Comparison of ENCODE assay signal across 8 cellular contexts in genomic region chr16:67372664-67373063, GRCh38. TPM values are rescaled to one million over a fixed set of nuclear protein-coding genes. Genes with fewer than 3 reads are reported as not detected.
A peak's percentile ranks its signal among the peaks of the same experiment; 100 is the strongest.
DNase-seq lines count a peak whose midpoint lies in the region; ATAC-seq and TF ChIP-seq lines count a peak whose summit lies in the region.

No MANE protein-coding gene starts in this region.

- POLR2A ChIA-PET in BJ (lab: Charles Lee) = interaction anchor here (0.7 kb wide), 1 partner anchor 20 kb away, joined by 4 read pairs; the partner anchor contains the start of gene TPPP3

- no peak overlapping the region for H3K4me3 ChIP-seq in BJ (ENCODE audit: low read depth, low read length)
- H3K4me3 ChIP-seq in HFF-Myc (replicated peaks; ENCODE audit: low read depth, low read length) = no peak overlapping the region
- H3K4me3 ChIP-seq in ascending aorta = no peak overlapping the region
- no peak overlapping the region for H3K4me3 ChIP-seq in neuronal stem cell (ENCODE audit: low read length in 2 of 2)

- H4K8ac ChIP-seq in neuronal stem cell (ENCODE audit: low read depth, low read length) = no peak overlapping the region

- peaks cover 6% of the 10 kb centered on the region for H3K27me3 ChIP-seq in BJ (ENCODE audit: control insufficient read depth, insufficient read depth, low read length)
- H3K27me3 ChIP-seq in ascending aorta = no peaks in the 10 kb centered on the region
- H3K27me3 ChIP-seq in neuronal stem cell (ENCODE audit: control insufficient read depth in 3 of 3, insufficient read depth in 3 of 3, low read depth in 1 of 3, low read length in 3 of 3) = peaks cover 0 to 25% (median 2%) of the 10 kb centered on the region in 3 experiments

- H3K4ac ChIP-seq in neuronal stem cell (ENCODE audit: low read length) = no peak overlapping the region

- H2BK5ac ChIP-seq in neuronal stem cell (ENCODE audit: low read length) = no peak overlapping the region

- H2BK120ac ChIP-seq in neuronal stem cell (ENCODE audit: low read depth, low read length) = no peak overlapping the region

- CTCF ChIA-PET in BJ (lab: Yijun Ruan, JAX) = interaction anchor here (0.6 to 3.2 kb wide), 16 partner anchors 13 to 131 kb away, joined by 3 to 13 read pairs (median 5); partner anchors contain the start of gene TPPP3

- no peak overlapping the region for H3K23ac ChIP-seq in neuronal stem cell (ENCODE audit: low read depth, low read length, poor library complexity)

- no peak overlapping the region for H2BK12ac ChIP-seq in neuronal stem cell (ENCODE audit: low read length)

- no peak overlapping the region for H2AFZ ChIP-seq in neuronal stem cell (ENCODE audit: low read length)

- H3K27ac ChIP-seq in ascending aorta (no peak overlapping the region), neuronal stem cell (replicated peaks; ENCODE audit: low read length) (no peak overlapping the region)

- no peak overlapping the region for H3K9ac ChIP-seq in neuronal stem cell (ENCODE audit: low read depth, low read length, poor library complexity)

- H3K9me3 ChIP-seq in ascending aorta (no peaks in the 10 kb centered on the region), neuronal stem cell (replicated peaks in 1 of 2; ENCODE audit: control insufficient read depth in 2 of 2, insufficient read depth in 1 of 2, low read depth in 1 of 2, low read length in 2 of 2) (no peaks in the 10 kb centered on the region)

- no peaks in the 10 kb centered on the region for H3K79me1 ChIP-seq in neuronal stem cell (ENCODE audit: low read depth, low read length)

- DNase-seq in BJ (ENCODE audit: low read depth) (no peak), HFF-Myc (ENCODE audit: extremely low read depth, low read depth) (peak; percentile 17), ascending aorta (ENCODE audit: low spot score in 2 of 2) (no peak), lung microvascular endothelial cell (ENCODE audit: low read depth in 2 of 2) (peak; percentile 39 to 62), HK-2 (ENCODE audit: unreplicated experiment) (no peak), neuronal stem cell (ENCODE audit: low spot score) (no peak)

- H3K14ac ChIP-seq in neuronal stem cell (ENCODE audit: low read length) = no peak overlapping the region

- no peak overlapping the region for H3K4me2 ChIP-seq in neuronal stem cell (ENCODE audit: insufficient read depth, low read length, poor library complexity, severe bottlenecking)

- H3K18ac ChIP-seq in neuronal stem cell (ENCODE audit: low read length) = no peak overlapping the region

- intact Hi-C loops in ascending aorta (cut with DNase I) = loop anchor here (10.0 kb wide), 1 partner anchor 92 kb away; no protein-coding TSS in a partner anchor

- H3K36me3 ChIP-seq in BJ (ENCODE audit: control insufficient read depth, insufficient read depth, low read length) = no peaks in the 10 kb centered on the region
- H3K36me3 ChIP-seq in ascending aorta = no peaks in the 10 kb centered on the region
- no peaks in the 10 kb centered on the region for H3K36me3 ChIP-seq in neuronal stem cell (replicated peaks in 1 of 2; ENCODE audit: control insufficient read depth in 2 of 2, insufficient read depth in 2 of 2, low read length in 2 of 2)

- TF ChIP-seq CTCF in BJ (IDR thresholded peaks at IDR 0.05; ENCODE audit: insufficient read depth, low read depth, low read length) (peak; percentile 51; the same call in 1 of the 2 replicates), HFF-Myc (IDR thresholded peaks at IDR 0.05; ENCODE audit: low read depth, low read length, missing control alignments) (peak; percentile 45), ascending aorta (IDR thresholded peaks at IDR 0.05) (peak in 2 of 3 experiments; percentile 13 to 52)

- H2BK15ac ChIP-seq in neuronal stem cell (ENCODE audit: low read length) = no peak overlapping the region

- no peaks in the 10 kb centered on the region for H3K4me1 ChIP-seq in ascending aorta
- H3K4me1 ChIP-seq in neuronal stem cell (ENCODE audit: control insufficient read depth in 2 of 2, insufficient read depth in 1 of 2, low read depth in 1 of 2, low read length in 2 of 2) = no peaks in the 10 kb centered on the region

- no peak overlapping the region for H2AK5ac ChIP-seq in neuronal stem cell (ENCODE audit: low read depth, low read length)

- H4K91ac ChIP-seq in neuronal stem cell (ENCODE audit: low read depth, low read length, poor library complexity) = no peak overlapping the region

- no peak for ATAC-seq in GM21825 (IDR thresholded peaks at IDR 0.05; ENCODE audit: unreplicated experiment)
- no peak for ATAC-seq in GM18867 (IDR thresholded peaks at IDR 0.05; ENCODE audit: unreplicated experiment)

RNA-seq across cellular contexts. Expression of gene TPPP3, which starts 20.6 kb away (rescaled TPM):
- 0.26 and 0.64 TPM in 2 replicates for polyA plus RNA-seq in BJ (2011; rRNA removed)
- 0.24 TPM in 1 of 2 replicates, not detected in the other for polyA minus RNA-seq in BJ (2011; rRNA and poly(A)+ RNA removed)
- total RNA-seq in ascending aorta (2.8 TPM), lung microvascular endothelial cell (0.22 TPM in 1 of 2 replicates, not detected in the other)
- polyA plus RNA-seq in neuronal stem cell (2013, experiment 1 of 2) = 20.8 TPM
- 19.8 TPM for polyA plus RNA-seq in neuronal stem cell (2013, experiment 2 of 2)

RNA-seq across cellular contexts. Expression of gene ZDHHC1, which starts 43.6 kb away (rescaled TPM):
- polyA plus RNA-seq in BJ (2011; rRNA removed) = 3.5 and 7.4 TPM in 2 replicates
- polyA minus RNA-seq in BJ (2011; rRNA and poly(A)+ RNA removed) = 7.6 TPM in 2 replicates
- total RNA-seq in ascending aorta = 82.7 TPM
- 2.6 and 3.5 TPM in 2 replicates for total RNA-seq in lung microvascular endothelial cell
- 4.1 TPM for polyA plus RNA-seq in neuronal stem cell (2013, experiment 1 of 2)
- polyA plus RNA-seq in neuronal stem cell (2013, experiment 2 of 2) = 4.7 TPM

RNA-seq across cellular contexts. Expression of gene LRRC36, which starts 46.0 kb away (rescaled TPM):
- 0.06 TPM in 1 of 2 replicates, not detected in the other for polyA plus RNA-seq in BJ (2011; rRNA removed)
- not detected in 2 replicates for polyA minus RNA-seq in BJ (2011; rRNA and poly(A)+ RNA removed)
- total RNA-seq in ascending aorta (not detected), lung microvascular endothelial cell (not detected in 2 replicates)
- 0.10 TPM for polyA plus RNA-seq in neuronal stem cell (2013, experiment 1 of 2)
- 0.15 TPM for polyA plus RNA-seq in neuronal stem cell (2013, experiment 2 of 2)

RNA-seq across cellular contexts. Expression of gene KCTD19, which starts 46.1 kb away (rescaled TPM):
- 0.06 TPM in 1 of 2 replicates, not detected in the other for polyA plus RNA-seq in BJ (2011; rRNA removed)
- 0.05 TPM in 1 of 2 replicates, not detected in the other for polyA minus RNA-seq in BJ (2011; rRNA and poly(A)+ RNA removed)
- total RNA-seq in ascending aorta = not detected
- total RNA-seq in lung microvascular endothelial cell = not detected in 2 replicates
- polyA plus RNA-seq in neuronal stem cell (2013, experiment 1 of 2) = 1.4 TPM
- polyA plus RNA-seq in neuronal stem cell (2013, experiment 2 of 2) = 1.3 TPM

RNA-seq across cellular contexts. Expression of gene HSD11B2, which starts 58.3 kb away (rescaled TPM):
- polyA plus RNA-seq in BJ (2011; rRNA removed) = 0.07 TPM in 1 of 2 replicates, not detected in the other
- not detected in 2 replicates for polyA minus RNA-seq in BJ (2011; rRNA and poly(A)+ RNA removed)
- total RNA-seq in ascending aorta (2.4 TPM), lung microvascular endothelial cell (not detected in 2 replicates)
- 1.1 TPM for polyA plus RNA-seq in neuronal stem cell (2013, experiment 1 of 2)
- 0.78 TPM for polyA plus RNA-seq in neuronal stem cell (2013, experiment 2 of 2)

Comparison
In these comparisons a context has a peak if more than half of its experiments do, and no peak if none do; other contexts are left out.
1. DNase-seq: peak in HFF-Myc (single experiment) and lung microvascular endothelial cell (2 of 2); none in BJ (single experiment), ascending aorta (0 of 2), HK-2 (single experiment) and neuronal stem cell (single experiment).
2. RNA of gene ZDHHC1, which starts 43.6 kb away (total RNA-seq): 82.7 TPM in ascending aorta (single experiment); 2.6 to 3.5 TPM in lung microvascular endothelial cell; every median in the first group is over 10 times any median in the second.
3. Peak in every context shown above with its lines, with median percentiles within 50 percentile points of each other: CTCF ChIP-seq.